2 cellular contexts compared by ENCODE assay signal in the genomic region with DNA sequence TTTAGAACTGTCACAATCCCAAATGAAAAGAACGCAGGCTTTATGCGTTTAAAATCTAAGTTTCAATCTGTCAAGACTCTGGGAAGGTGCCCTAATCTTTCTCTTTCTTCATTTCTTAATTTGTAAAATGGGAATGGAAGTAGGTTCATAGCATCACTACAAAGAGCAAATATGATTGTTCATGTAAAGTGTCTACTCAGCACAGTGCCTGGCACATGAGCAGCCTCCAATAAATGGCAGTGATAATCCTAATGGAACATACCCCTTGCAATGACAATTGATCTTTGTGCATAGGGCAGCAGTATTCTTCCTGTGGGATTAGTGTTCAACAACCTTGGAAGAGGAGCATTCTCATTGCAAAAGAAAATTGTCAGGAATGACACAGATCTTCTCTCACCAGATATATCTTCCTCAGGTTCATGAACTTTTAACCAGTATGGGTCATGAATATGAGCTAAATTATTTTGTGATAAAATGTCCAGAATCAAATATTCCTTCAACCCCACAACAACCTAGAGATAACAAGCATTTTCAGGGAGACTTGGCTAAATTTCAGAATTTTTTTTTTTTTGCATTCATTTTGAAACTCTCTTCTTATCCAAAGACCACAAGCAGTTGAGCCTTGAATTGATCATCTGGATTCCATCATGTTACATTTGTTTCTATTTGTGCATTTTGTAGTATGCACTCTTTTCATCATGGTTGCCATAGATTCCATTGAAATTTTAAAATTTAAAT.
A peak's percentile ranks its signal among the peaks of the same experiment; 100 is the strongest.
TF ChIP-seq lines count a peak whose summit lies in the region.

No MANE protein-coding gene starts in this region.

TF ChIP-seq in HepG2, 621 proteins besides CTCF, POLR2A, EP300 and RAD21:
- TF ChIP-seq MAFK (conservative IDR thresholded peaks at IDR 0.05 in 1 of 2, IDR thresholded peaks at IDR 0.05 in 1 of 2; ENCODE audit: low read length in 2 of 2) (peak; percentile 36 to 53; a peak in 3 of 4 replicates), MAFF (IDR thresholded peaks at IDR 0.05; ENCODE audit: low read depth, low read length) (peak; percentile 30; the same call in 1 of the 2 replicates), HDAC1 (CRISPR knock-in tag; IDR thresholded peaks at IDR 0.05) (no peak)

TF ChIP-seq in K562, 482 proteins besides CTCF, POLR2A, EP300 and RAD21:
- no peak for TF ChIP-seq ASH1L (IDR thresholded peaks at IDR 0.05; ENCODE audit: borderline replicate concordance, low read depth, partially characterized antibody)
- peak; percentile 31; the same call in 1 of the 2 replicates for TF ChIP-seq ZNF316 (IDR thresholded peaks at IDR 0.05)
